24 cellular contexts compared by ENCODE assay signal in genomic region chr6:68697394-68697793, GRCh38.
"Had no signal": no experiment of that assay in that cellular context is flagged by ENCODE, and none has a peak within 500 bp of the region (broad histone marks: within the 10 kb centered on the region; RNA-seq: fewer than 3 reads in every experiment).

No MANE protein-coding gene starts in this region.

- H3K27me3 ChIP-seq: neural progenitor cell, ovary, right lobe of liver, sigmoid colon, stomach, thyroid gland, tibial nerve, upper lobe of left lung, vagina had no signal

- H3K79me2 ChIP-seq: parathyroid adenoma had no signal

- H3K27ac ChIP-seq: neural progenitor cell, ovary, parathyroid adenoma, psoas muscle, right lobe of liver, sigmoid colon, stomach, thoracic aorta, thyroid gland, tibial nerve, upper lobe of left lung, vagina had no signal

- H3K4me1 ChIP-seq: parathyroid adenoma, psoas muscle, right lobe of liver, sigmoid colon, stomach, thyroid gland, tibial nerve, upper lobe of left lung, vagina had no signal

- DNase-seq: nephron progenitor cell; occipital lobe; ovary; posterior cingulate gyrus; psoas muscle; right cardiac atrium; right lobe of liver; sigmoid colon; small intestine; stimulated activated CD4-positive, alpha-beta T cell treated with anti-CD3 and anti-CD28 coated beads, Interleukin-15, amount 100 ng/mL, for 24 hours; stimulated activated CD4-positive, alpha-beta T cell treated with anti-CD3 and anti-CD28 coated beads, Interleukin-2, amount 100 ng/mL, for 24 hours; stimulated activated CD4-positive, alpha-beta T cell treated with anti-CD3 and anti-CD28 coated beads, Interleukin-2, amount 100 ng/mL, for 48 hours; stimulated activated CD4-positive, alpha-beta T cell treated with anti-CD3 and anti-CD28 coated beads, Interleukin-4, amount 100 ng/mL, for 24 hours; stimulated activated naive B cell treated with anti-CD40 and anti-IgM and Interleukin-4, amounts not matched to agents 10 μg/mL and 1 μg/mL and 100 μg/mL, for 72 hours; stimulated activated naive CD4-positive, alpha-beta T cell treated with Interleukin-2 at 50 U/mL for 16 hours; stomach; thyroid gland; trophoblast cell; upper lobe of left lung had no signal

- H3K9me3 ChIP-seq: ovary, psoas muscle, right lobe of liver, sigmoid colon, stomach, thoracic aorta, thyroid gland, tibial nerve, upper lobe of left lung, vagina had no signal

- H3K36me3 ChIP-seq: neural progenitor cell, ovary, right lobe of liver, sigmoid colon, stomach, thoracic aorta, thyroid gland, tibial nerve, upper lobe of left lung, vagina had no signal

- H3K4me2 ChIP-seq: neural progenitor cell had no signal

- H3K4me3 ChIP-seq: neural progenitor cell, ovary, psoas muscle, right lobe of liver, sigmoid colon, stomach, thoracic aorta, thyroid gland, tibial nerve, upper lobe of left lung, vagina had no signal

- H2AFZ ChIP-seq: neural progenitor cell, parathyroid adenoma had no signal

- H3K9ac ChIP-seq: neural progenitor cell, parathyroid adenoma had no signal
